8 cellular contexts compared by ENCODE assay signal in the genomic region with DNA sequence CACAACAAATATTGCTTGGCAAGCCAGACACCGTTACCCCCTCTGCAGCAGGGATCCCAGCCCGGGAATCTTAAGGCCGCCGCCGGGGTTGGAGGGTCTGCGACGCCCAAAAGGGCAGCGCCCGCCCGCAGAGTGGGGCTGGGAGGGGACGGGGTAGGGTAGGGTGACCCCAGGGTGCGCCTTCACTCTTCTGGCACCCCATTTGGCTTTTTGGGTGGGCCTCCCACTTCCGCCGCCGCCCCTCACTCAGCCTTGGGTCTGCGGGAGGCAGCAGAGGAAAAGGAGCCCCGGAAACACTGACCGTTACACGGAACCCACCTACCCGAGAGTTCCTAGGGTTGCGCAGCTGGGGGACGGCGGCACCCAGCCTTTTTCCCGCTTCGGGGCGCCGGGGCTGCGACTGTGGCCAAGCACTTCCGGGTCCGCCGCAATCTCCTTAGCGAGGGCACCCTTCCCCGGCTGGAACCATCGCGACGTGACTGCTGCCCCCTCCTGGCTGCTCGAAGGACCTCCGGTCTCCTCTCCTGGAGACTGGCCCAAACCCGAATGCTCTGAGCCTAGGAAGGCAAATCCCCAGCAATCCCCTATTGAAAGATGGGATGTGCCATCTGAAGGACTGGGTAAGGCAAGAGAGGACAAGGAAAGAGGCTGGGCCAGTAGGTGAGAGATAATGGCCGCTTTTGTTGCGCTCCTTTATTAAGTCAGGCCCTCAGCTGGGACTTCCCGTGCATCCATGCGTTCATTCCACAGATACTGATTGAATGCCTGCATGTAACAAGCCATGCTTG. TPM values are rescaled to one million over a fixed set of nuclear protein-coding genes. Genes with fewer than 3 reads are reported as not detected.
DNase-seq lines count a peak whose midpoint lies in the region; ATAC-seq and TF ChIP-seq lines count a peak whose summit lies in the region.

A gene (minus strand): TSS at position 404 of the 788 bp plus-strand sequence. CDS start 1,447 bp downstream, outside the sequence.

- H3K27ac ChIP-seq in right cardiac atrium (ENCODE audit: low read length) (peak within 1 kb of the TSS; percentile 70), uterus (peak within 1 kb of the TSS; percentile 79 to 84)

- no peaks in the 10 kb centered on the region for H3K9me3 Mint-ChIP-seq in T-helper 1 cell treated with Interleukin-12 subunit alpha and Interleukin-12 subunit beta and Interleukin-4 antibody, amounts not matched to agents 30 μg/mL and 1 μg/mL, for 36 hours

- peaks cover 29% of the 10 kb centered on the region for H3K4me1 Mint-ChIP-seq in T-helper 1 cell treated with Interleukin-12 subunit alpha and Interleukin-12 subunit beta and Interleukin-4 antibody, amounts not matched to agents 30 μg/mL and 1 μg/mL, for 36 hours (ENCODE audit: low read depth)

- no peaks in the 10 kb centered on the region for H3K27me3 Mint-ChIP-seq in T-helper 1 cell treated with Interleukin-12 subunit alpha and Interleukin-12 subunit beta and Interleukin-4 antibody, amounts not matched to agents 30 μg/mL and 1 μg/mL, for 36 hours (ENCODE audit: low read depth)

- H3K4me3 Mint-ChIP-seq in T-helper 1 cell treated with Interleukin-12 subunit alpha and Interleukin-12 subunit beta and Interleukin-4 antibody, amounts not matched to agents 30 μg/mL and 1 μg/mL, for 36 hours, result peak within 1 kb of the TSS; percentile 93

- H3K9me3 ChIP-seq in right cardiac atrium (ENCODE audit: control insufficient read depth, low read length) (no peaks in the 10 kb centered on the region), uterus (no peaks in the 10 kb centered on the region)

- ATAC-seq in HG02884 (IDR thresholded peaks at IDR 0.05; ENCODE audit: unreplicated experiment) (peak; percentile 99), right cardiac atrium (peak; percentile 98 to 99)

- TF ChIP-seq POLR2A in uterus (IDR thresholded peaks at IDR 0.05), result peak in 1 of 2 donors; percentile 21

- H3K36me3 ChIP-seq in uterus, result no peaks in the 10 kb centered on the region

- H3K27ac Mint-ChIP-seq in T-helper 1 cell treated with Interleukin-12 subunit alpha and Interleukin-12 subunit beta and Interleukin-4 antibody, amounts not matched to agents 30 μg/mL and 1 μg/mL, for 36 hours, result peak within 1 kb of the TSS; percentile 88

- TF ChIP-seq CTCF in GM13977 (IDR thresholded peaks at IDR 0.05; ENCODE audit: extremely low read depth, insufficient read depth, missing control alignments) (peak; percentile 91), uterus (IDR thresholded peaks at IDR 0.05) (peak; percentile 80 to 90 (median 88))

- in situ Hi-C loops in GM13977 (cut with MboI; ENCODE audit: low pct_unique_long_range_greater_than_20kb, low sequenced_read_pairs, unreplicated experiment), result no loop called here

- intact Hi-C loops in right cardiac atrium (cut with DNase I) (loop anchor here in 1 of 4 donors (10.0 kb wide), 1 partner anchor 281 kb away; no protein-coding TSS in a partner anchor), uterus (cut with DNase I; ENCODE audit: low total_unique reads) (no loop called here)

- H3K4me3 ChIP-seq in right cardiac atrium (ENCODE audit: low read length) (peak within 1 kb of the TSS; percentile 98), uterus (peak within 1 kb of the TSS; percentile 81 to 94)

- peaks cover 23% of the 10 kb centered on the region for H3K36me3 Mint-ChIP-seq in T-helper 1 cell treated with Interleukin-12 subunit alpha and Interleukin-12 subunit beta and Interleukin-4 antibody, amounts not matched to agents 30 μg/mL and 1 μg/mL, for 36 hours (ENCODE audit: low read depth)

- H3K27me3 ChIP-seq in right cardiac atrium (ENCODE audit: control insufficient read depth, insufficient read depth) (no peaks in the 10 kb centered on the region), uterus (no peaks in the 10 kb centered on the region)

- DNase-seq in GM13977 (ENCODE audit: low spot score) (peak; percentile 91), NCI-H1694 (lab: John Stamatoyannopoulos, UW) (peak; percentile 84), amniotic stem cell (lab: John Stamatoyannopoulos, UW) (peak; percentile 63), right cardiac atrium (peak; percentile 90 to 97 (median 96)), pulmonary artery endothelial cell (ENCODE audit: low read depth, low spot score) (peak; percentile 49), uterus (peak; percentile 88 to 90)

- WGBS in right cardiac atrium, result 5% methylated on average over 43 of the region's 43 CpGs

- H3K4me1 ChIP-seq in right cardiac atrium (ENCODE audit: control insufficient read depth, insufficient read depth, low read length) (peaks cover 4% of the 10 kb centered on the region), uterus (peaks cover 0 to 3% of the 10 kb centered on the region in 2 donors)

RNA-seq across cellular contexts. Expression of the gene that starts here (rescaled TPM):
- total RNA-seq in right cardiac atrium, result 10 to 100 TPM; 15.0 to 19.1 (median 18.5) TPM
- 20.6 TPM for polyA plus RNA-seq in right cardiac atrium
- total RNA-seq in pulmonary artery endothelial cell, result 14.7 and 19.7 TPM in 2 replicates
- 10 to 100 TPM in 3 of 4 donors, 1 to 10 TPM in 1; 8.2 to 83.3 (median 31.3) TPM for total RNA-seq in uterus

Comparison
In these comparisons a context has a peak if more than half of its experiments do, and no peak if none do; other contexts are left out.
1. Peak in every context shown above with its lines: DNase-seq, ATAC-seq, H3K4me3 ChIP-seq and H3K27ac ChIP-seq.